14 cellular contexts compared by ENCODE assay signal in genomic region chr2:46320141-46320567, GRCh38. TPM values are rescaled to one million over a fixed set of nuclear protein-coding genes. Genes with fewer than 3 reads are reported as not detected.
DNase-seq lines count a peak whose midpoint lies in the region; ATAC-seq and TF ChIP-seq lines count a peak whose summit lies in the region.
"Had no signal": no experiment of that assay in that cellular context is flagged by ENCODE, and none has a peak within 500 bp of the region (broad histone marks: within the 10 kb centered on the region; RNA-seq: fewer than 3 reads in every experiment).

No MANE protein-coding gene starts in this region.

- no peak overlapping the region for H2AFZ ChIP-seq in parathyroid adenoma

- no peak overlapping the region for H3K27ac Mint-ChIP-seq in CD8-positive, alpha-beta T cell

- H3K4me3 Mint-ChIP-seq in CD8-positive, alpha-beta T cell = no peak overlapping the region

- no peak overlapping the region for H3K9ac ChIP-seq in parathyroid adenoma
- H3K9ac ChIP-seq: KMS-11 had no signal

- H3K36me3 Mint-ChIP-seq in CD8-positive, alpha-beta T cell = no peaks in the 10 kb centered on the region

- H3K4me1 ChIP-seq in RWPE2 (ENCODE audit: insufficient read depth, poor library complexity, severe bottlenecking) (peaks cover 77% of the 10 kb centered on the region), parathyroid adenoma (peaks cover 37% of the 10 kb centered on the region)
- no peaks in the 10 kb centered on the region for H3K4me1 ChIP-seq in CD8-positive, alpha-beta T cell (ENCODE audit: insufficient read depth, low read length)

- peaks cover 16% of the 10 kb centered on the region for H3K36me3 ChIP-seq in RWPE2 (ENCODE audit: low read depth)
- no peaks in the 10 kb centered on the region for H3K36me3 ChIP-seq in parathyroid adenoma (ENCODE audit: control insufficient read depth, insufficient read depth, low read length)
- H3K36me3 ChIP-seq in CD8-positive, alpha-beta T cell (ENCODE audit: insufficient read depth, low read length) = no peaks in the 10 kb centered on the region

- peak overlapping the region; percentile 97 for H3K27ac ChIP-seq in RWPE2 (ENCODE audit: poor library complexity, severe bottlenecking)
- H3K27ac ChIP-seq in parathyroid adenoma = peak overlapping the region; percentile 2
- H3K27ac ChIP-seq in CD8-positive, alpha-beta T cell (ENCODE audit: low read depth, low read length) = no peak overlapping the region
- H3K27ac ChIP-seq: KMS-11 had no signal

- intact Hi-C loops in CD8-positive, alpha-beta T cell (cut with DNase I, micrococcal nuclease) = no loop called here

- peaks cover 7% of the 10 kb centered on the region for H3K27me3 Mint-ChIP-seq in CD8-positive, alpha-beta T cell (ENCODE audit: low read depth)

- no peaks in the 10 kb centered on the region for H3K4me1 Mint-ChIP-seq in CD8-positive, alpha-beta T cell (ENCODE audit: low read depth)

- H3K9me3 Mint-ChIP-seq in CD8-positive, alpha-beta T cell = no peaks in the 10 kb centered on the region

- DNase-seq in AG20443 (ENCODE audit: low spot score) = peak; percentile 39
- no peak for DNase-seq in RWPE2 (ENCODE audit: low spot score)
- peak; percentile 39 for DNase-seq in fibroblast of the aortic adventitia (ENCODE audit: low read depth)
- no peak for DNase-seq in COR-L47 (lab: John Stamatoyannopoulos, UW)
- DNase-seq in CD8-positive, alpha-beta T cell = no peak
- DNase-seq: activated naive CD4-positive, alpha-beta T cell treated with anti-CD3 and anti-CD28 coated beads, Interleukin-2, amount 50 U/mL, for 16 hours; DMS79; NCI-H1436 treated with DMSO at 0.1 percent for 48 hours; NCI-H524; stimulated activated naive CD8-positive, alpha-beta T cell treated with anti-CD3 and anti-CD28 coated beads, Interleukin-15, Interleukin-2, amounts not matched to agents 100 U/mL and 50 U/mL, for 24 hours had no signal

- ATAC-seq in RWPE2 (ENCODE audit: low read depth) = no peak
- ATAC-seq in HG03175 (IDR thresholded peaks at IDR 0.05; ENCODE audit: unreplicated experiment) = no peak
- no peak for ATAC-seq in GM21390 (IDR thresholded peaks at IDR 0.05; ENCODE audit: unreplicated experiment)
- ATAC-seq in CD8-positive, alpha-beta T cell = no peak
- ATAC-seq: stimulated activated naive CD8-positive, alpha-beta T cell treated with anti-CD3 and anti-CD28 coated beads, Interleukin-15, Interleukin-2, amounts not matched to agents 100 U/mL and 50 U/mL, for 24 hours had no signal

- H3K27me3 ChIP-seq in RWPE2 (ENCODE audit: insufficient read depth, poor library complexity, severe bottlenecking) = no peaks in the 10 kb centered on the region
- H3K27me3 ChIP-seq in parathyroid adenoma (ENCODE audit: control insufficient read depth, insufficient read depth, low read length) = no peaks in the 10 kb centered on the region
- no peaks in the 10 kb centered on the region for H3K27me3 ChIP-seq in CD8-positive, alpha-beta T cell (ENCODE audit: insufficient read depth, low read length)

- TF ChIP-seq CTCF in RWPE2 (IDR thresholded peaks at IDR 0.05; ENCODE audit: poor library complexity, severe bottlenecking) (no peak), fibroblast of the aortic adventitia (IDR thresholded peaks at IDR 0.05; ENCODE audit: insufficient read depth, low read length) (no peak), parathyroid adenoma (IDR thresholded peaks at IDR 0.05) (no peak)
- TF ChIP-seq CTCF in CD8-positive, alpha-beta T cell (IDR thresholded peaks at IDR 0.05) = no peak

- CTCF ChIA-PET in CD8-positive, alpha-beta T cell (lab: Charles Lee) = no interaction called here

- H3K9me3 ChIP-seq in RWPE2 (ENCODE audit: severe bottlenecking) = no peaks in the 10 kb centered on the region
- H3K9me3 ChIP-seq in parathyroid adenoma (ENCODE audit: control insufficient read depth, low read length) = no peaks in the 10 kb centered on the region
- H3K9me3 ChIP-seq in CD8-positive, alpha-beta T cell (ENCODE audit: low read length) = no peaks in the 10 kb centered on the region

- H3K4me2 ChIP-seq in parathyroid adenoma (ENCODE audit: low read length) = peak overlapping the region; percentile 7
- H3K4me2 ChIP-seq: KMS-11 had no signal

- H3K79me2 ChIP-seq in parathyroid adenoma = peaks cover 47% of the 10 kb centered on the region

- POLR2A ChIA-PET in CD8-positive, alpha-beta T cell (lab: Charles Lee) = no interaction called here

- H3K4me3 ChIP-seq in RWPE2 (ENCODE audit: severe bottlenecking) (no peak overlapping the region), fibroblast of the aortic adventitia (ENCODE audit: low read depth, low read length) (no peak overlapping the region), parathyroid adenoma (ENCODE audit: low read depth, low read length) (peak overlapping the region; percentile 33)
- H3K4me3 ChIP-seq in CD8-positive, alpha-beta T cell (ENCODE audit: low read depth, low read length) = no peak overlapping the region

RNA-seq across cellular contexts. Expression of gene EPAS1, which starts 22.9 kb away (rescaled TPM):
- 41.5 and 45.6 TPM in 2 replicates for total RNA-seq in fibroblast of the aortic adventitia (ENCODE audit: low replicate concordance)
- total RNA-seq in CD8-positive, alpha-beta T cell = 10 to 100 TPM; 18.5 to 19.7 TPM

Comparison
In these comparisons a context has a peak if more than half of its experiments do, and no peak if none do; other contexts are left out.
1. DNase-seq: peak in AG20443 (single experiment) and fibroblast of the aortic adventitia (single experiment); none in RWPE2 (single experiment), COR-L47 (single experiment) and CD8-positive, alpha-beta T cell (0 of 7).